ENCODE assay signal across 24 cellular contexts in genomic region chr2:10763461-10763800, GRCh38. TPM values are rescaled to one million over a fixed set of nuclear protein-coding genes. Genes with fewer than 3 reads are reported as not detected.
A peak's percentile ranks its signal among the peaks of the same experiment; 100 is the strongest.
DNase-seq lines count a peak whose midpoint lies in the region; ATAC-seq, FAIRE-seq and TF ChIP-seq lines count a peak whose summit lies in the region.
"Had no signal": no experiment of that assay in that cellular context is flagged by ENCODE, and none has a peak within 500 bp of the region (broad histone marks: within the 10 kb centered on the region; RNA-seq: fewer than 3 reads in every experiment).

No MANE protein-coding gene starts in this region.

- peaks cover 3% of the 10 kb centered on the region for H3K4me1 Mint-ChIP-seq in type B pancreatic cell (ENCODE audit: unreplicated experiment)
- H3K4me1 Mint-ChIP-seq: CD4-positive, CD25-positive, alpha-beta regulatory T cell; CD8-positive, alpha-beta memory T cell had no signal

- CTCF ChIA-PET in K562 (lab: Yijun Ruan, JAX; ENCODE audit: low intra/inter-chr PET ratio) = no interaction called here

- POLR2A ChIA-PET in K562 (lab: Yijun Ruan, JAX) = no interaction called here

- no peak overlapping the region; a peak in 2 of 4 replicates for H3K9ac ChIP-seq in K562 (ENCODE audit: insufficient read depth in 1 of 2, low read depth in 2 of 2, low read length in 2 of 2)

- H3K36me3 ChIP-seq in K562 (ENCODE audit: control insufficient read depth, insufficient read depth, low read length) (no peaks in the 10 kb centered on the region), mucosa of descending colon (ENCODE audit: low read depth) (no peaks in the 10 kb centered on the region)

- no peak for FAIRE-seq in K562 (lab: Jason Lieb, UNC)
- no peak for FAIRE-seq in D721Med (lab: Jason Lieb, UNC)
- FAIRE-seq: A549, GM12892, GM18507, H54, HTR-8/SVneo had no signal

- no peak for TF ChIP-seq RAD21 in K562 (CRISPR knock-in tag; conservative IDR thresholded peaks at IDR 0.05 in 1 of 2, IDR thresholded peaks at IDR 0.05 in 1 of 2)

- in situ Hi-C loops in K562 (cut with MboI) = no loop called here

- H3K36me3 Mint-ChIP-seq in type B pancreatic cell = no peaks in the 10 kb centered on the region
- H3K36me3 Mint-ChIP-seq: CD4-positive, CD25-positive, alpha-beta regulatory T cell; CD8-positive, alpha-beta memory T cell; IgD-negative memory B cell had no signal

- H2AFZ ChIP-seq in K562 (ENCODE audit: low read depth, low read length) = no peak overlapping the region

- H3K4me3 Mint-ChIP-seq in type B pancreatic cell = no peak overlapping the region
- H3K4me3 Mint-ChIP-seq: CD4-positive, CD25-positive, alpha-beta regulatory T cell; CD8-positive, alpha-beta memory T cell; IgD-negative memory B cell had no signal

- no peaks in the 10 kb centered on the region for H3K27me3 Mint-ChIP-seq in type B pancreatic cell
- H3K27me3 Mint-ChIP-seq: CD4-positive, CD25-positive, alpha-beta regulatory T cell; IgD-negative memory B cell had no signal

- no TSS peak for BruUV-seq in K562 (replicated peaks; lab: Mats Ljungman, UMichigan)

- 0 out of 2 replicates have a peak overlapping the region, but pooled peaks have one; percentile 71 for H3K4me2 ChIP-seq in K562 (ENCODE audit: insufficient read depth, low read length)

- H3K4me1 ChIP-seq in right cardiac atrium (ENCODE audit: control insufficient read depth, insufficient read depth, low read length) (no peaks in the 10 kb centered on the region), K562 (replicated peaks in 1 of 2; ENCODE audit: control insufficient read depth in 2 of 2, insufficient read depth in 2 of 2, low read length in 2 of 2) (peaks cover 6 to 8% of the 10 kb centered on the region in 2 experiments; a peak in 3 of 5 replicates), mucosa of descending colon (ENCODE audit: low read depth) (peaks cover 14% of the 10 kb centered on the region)
- H3K4me1 ChIP-seq: A549 had no signal

- TF ChIP-seq CTCF in K562 (IDR thresholded peaks at IDR 0.05 in 2 of 3, conservative IDR thresholded peaks at IDR 0.05 in 1 of 3; ENCODE audit: insufficient read depth in 2 of 3, low read depth in 1 of 3, low read length in 3 of 3) (no peak), mucosa of descending colon (IDR thresholded peaks at IDR 0.05) (no peak), type B pancreatic cell (conservative IDR thresholded peaks at IDR 0.05) (no peak), D721Med (IDR thresholded peaks at IDR 0.05; ENCODE audit: insufficient read depth, missing control alignments) (no peak)

- no peaks in the 10 kb centered on the region for H3K79me2 ChIP-seq in K562 (ENCODE audit: control insufficient read depth, insufficient read depth, low read length)

- intact Hi-C loops in right cardiac atrium (cut with DNase I) (no loop called here), left cardiac atrium (cut with DNase I) (no loop called here), K562 (cut with micrococcal nuclease) (no loop called here), mucosa of descending colon (cut with DNase I, micrococcal nuclease) (no loop called here)

- no peak overlapping the region for H3K27ac ChIP-seq in right cardiac atrium (ENCODE audit: low read length)
- H3K27ac ChIP-seq in K562 (ENCODE audit: extremely low read depth, low read depth, low read length) = no peak overlapping the region
- H3K27ac ChIP-seq: 22Rv1 had no signal

- H3K4me3 ChIP-seq in right cardiac atrium (ENCODE audit: low read length) (no peak overlapping the region), K562 (no peak overlapping the region), mucosa of descending colon (no peak overlapping the region)
- H3K4me3 ChIP-seq: A549 had no signal

- no peak for TF ChIP-seq POLR2A in K562 (conservative IDR thresholded peaks at IDR 0.05)

- H4K20me1 ChIP-seq in K562 (replicated peaks; ENCODE audit: control insufficient read depth, insufficient read depth, low read length) = no peaks in the 10 kb centered on the region

- H3K27me3 ChIP-seq in right cardiac atrium (ENCODE audit: control insufficient read depth, insufficient read depth) (no peaks in the 10 kb centered on the region), K562 (ENCODE audit: control insufficient read depth in 2 of 2, insufficient read depth in 2 of 2, low read length in 2 of 2) (peaks cover 19 to 69% of the 10 kb centered on the region in 2 experiments; a peak in 4 of 5 replicates)

- H3K9me1 ChIP-seq in K562 (ENCODE audit: control insufficient read depth, insufficient read depth, low read length) = no peaks in the 10 kb centered on the region

- H3K9me3 Mint-ChIP-seq in type B pancreatic cell = no peaks in the 10 kb centered on the region
- H3K9me3 Mint-ChIP-seq: CD4-positive, CD25-positive, alpha-beta regulatory T cell; IgD-negative memory B cell had no signal

- peak in 2 of 3 donors; percentile 28 to 31 for DNase-seq in right cardiac atrium
- no peak for DNase-seq in left cardiac atrium
- no peak for DNase-seq in K562 (ENCODE audit: extremely low read depth in 1 of 4, low spot score in 3 of 4)
- peak in 2 of 3 donors; percentile 20 to 39 for DNase-seq in mucosa of descending colon
- DNase-seq in type B pancreatic cell (ENCODE audit: extremely low spot score, unreplicated experiment) = no peak
- DNase-seq in T1000 (lab: John Stamatoyannopoulos, UW) = no peak
- no peak for DNase-seq in D721Med (ENCODE audit: insufficient read length, low spot score)
- DNase-seq: AML-193; CD4-positive, CD25-positive, alpha-beta regulatory T cell; CD8-positive, alpha-beta memory T cell; COR-L47; DMS153; DMS79; GDM1; HCEC 1CT; KG1 had no signal

- 69% methylated on average over 9 of the region's 9 CpGs for WGBS in right cardiac atrium
- WGBS in K562 (ENCODE audit: insufficient coverage, low coverage, missing lambda C conversion rate) = 13% methylated on average over 9 of the region's 9 CpGs

- no peak for TF ChIP-seq EP300 in K562 (IDR thresholded peaks at IDR 0.05; ENCODE audit: low read length)

- no peak for ATAC-seq in right cardiac atrium
- ATAC-seq in left cardiac atrium = no peak
- no peak for ATAC-seq in K562
- ATAC-seq in mucosa of descending colon = no peak
- ATAC-seq in HG02642 (IDR thresholded peaks at IDR 0.05; ENCODE audit: poor library complexity, unreplicated experiment) = no peak

- H3K9me3 ChIP-seq in right cardiac atrium (ENCODE audit: control insufficient read depth, low read length) (no peaks in the 10 kb centered on the region), K562 (replicated peaks; ENCODE audit: control insufficient read depth, insufficient read depth, low read depth, low read length) (no peaks in the 10 kb centered on the region), mucosa of descending colon (no peaks in the 10 kb centered on the region)
- H3K9me3 ChIP-seq: A549 had no signal

- H3K27ac Mint-ChIP-seq in type B pancreatic cell = peak overlapping the region; percentile 55
- H3K27ac Mint-ChIP-seq: CD4-positive, CD25-positive, alpha-beta regulatory T cell; IgD-negative memory B cell had no signal

TF ChIP-seq in K562, 482 proteins besides CTCF, POLR2A, EP300 and RAD21 (continues in another document):
- TF ChIP-seq SREBF2 (CRISPR knock-in tag; IDR thresholded peaks at IDR 0.05) = no peak

RNA-seq across cellular contexts. Expression of gene ATP6V1C2, which starts 42.0 kb away (rescaled TPM):
- total RNA-seq in right cardiac atrium (under 1 TPM in 2 of 4 donors, not detected in 2; 0.09 to 0.36 TPM), left cardiac atrium (under 1 TPM; 0.18 to 0.47 TPM), K562 (2014; rRNA removed) (not detected in 2 replicates), K562 (2014; rRNA removed; fragmentation: Illumina TruSeq; extraction: Trizol) (not detected in 2 replicates), K562 (2015; rRNA removed; fragmentation: Illumina TruSeq; extraction: Trizol) (not detected in 2 replicates), K562 (2021) (0.09 TPM in 1 of 2 replicates, not detected in the other), mucosa of descending colon (1 to 10 TPM in 2 of 3 donors, under 1 TPM in 1; 0.57 to 3.8 (median 1.0) TPM), type B pancreatic cell (ENCODE audit: low replicate concordance) (0.93 and 1.1 TPM in 2 replicates)
- polyA plus RNA-seq in right cardiac atrium (0.52 TPM), K562 (2011; rRNA removed) (0.04 and 0.10 TPM in 2 replicates), K562 (2014; fragmentation: Illumina TruSeq; extraction: Trizol) (not detected in 2 replicates), K562 (2014; fragmentation: Nextera tagmentation; extraction: Ambion mirVana) (under 1 TPM; 0.28 to 0.31 TPM), K562 (2014; rRNA removed) (0.01 and 0.13 TPM in 2 replicates)
- 0.16 TPM in 1 of 2 replicates, not detected in the other for total RNA-seq in K562 (2011; cell fraction: chromatin; rRNA removed; ENCODE audit: low replicate concordance)
- not detected in 2 replicates for total RNA-seq in K562 (2011; cell fraction: nucleolus; rRNA removed)
- total RNA-seq in K562 (2011; cell fraction: nucleoplasm; rRNA removed) = not detected in 2 replicates
- polyA plus RNA-seq in K562 (2011; cell fraction: cytosol; rRNA removed) = not detected in 2 replicates
- 0.17 and 0.27 TPM in 2 replicates for polyA plus RNA-seq in K562 (2011; cell fraction: nucleus; rRNA removed)
- polyA plus RNA-seq in K562 (2012) = 1.0 and 1.5 TPM in 2 replicates
- not detected in 2 replicates for polyA minus RNA-seq in K562 (2011; rRNA and poly(A)+ RNA removed)
- 3.1 TPM in 1 of 2 replicates, not detected in the other for polyA minus RNA-seq in K562 (2011; cell fraction: cytosol; rRNA and poly(A)+ RNA removed)
- polyA minus RNA-seq in K562 (2011; cell fraction: nucleus; rRNA and poly(A)+ RNA removed) = 0.40 TPM in 1 of 2 replicates, not detected in the other
- total RNA-seq: CD4-positive, CD25-positive, alpha-beta regulatory T cell had no signal

RNA-seq across cellular contexts. Expression of gene PDIA6, which starts 49.2 kb away (rescaled TPM):
- total RNA-seq in right cardiac atrium (100 to 1,000 TPM in 3 of 4 donors, 10 to 100 TPM in 1; 86.7 to 148 (median 133) TPM), left cardiac atrium (100 to 1,000 TPM; 149 to 157 TPM), K562 (2014; rRNA removed) (171 and 185 TPM in 2 replicates), K562 (2014; rRNA removed; fragmentation: Illumina TruSeq; extraction: Trizol) (226 and 229 TPM in 2 replicates), K562 (2015; rRNA removed; fragmentation: Illumina TruSeq; extraction: Trizol) (226 and 233 TPM in 2 replicates), K562 (2021) (196 and 198 TPM in 2 replicates), mucosa of descending colon (100 to 1,000 TPM; 121 to 168 (median 126) TPM), type B pancreatic cell (ENCODE audit: low replicate concordance) (208 and 281 TPM in 2 replicates)
- polyA plus RNA-seq in right cardiac atrium (75.7 TPM), K562 (2011; rRNA removed) (184 and 234 TPM in 2 replicates), K562 (2014; fragmentation: Illumina TruSeq; extraction: Trizol) (218 and 268 TPM in 2 replicates), K562 (2014; fragmentation: Nextera tagmentation; extraction: Ambion mirVana) (100 to 1,000 TPM; 166 to 257 TPM), K562 (2014; rRNA removed) (189 and 200 TPM in 2 replicates)
- 169 and 243 TPM in 2 replicates for total RNA-seq in K562 (2011; cell fraction: chromatin; rRNA removed; ENCODE audit: low replicate concordance)
- total RNA-seq in K562 (2011; cell fraction: nucleolus; rRNA removed) = 249 and 253 TPM in 2 replicates
- total RNA-seq in K562 (2011; cell fraction: nucleoplasm; rRNA removed) = 314 and 381 TPM in 2 replicates
- 78.8 and 175 TPM in 2 replicates for polyA plus RNA-seq in K562 (2011; cell fraction: cytosol; rRNA removed)
- polyA plus RNA-seq in K562 (2011; cell fraction: nucleus; rRNA removed) = 44.2 and 80.3 TPM in 2 replicates
- polyA plus RNA-seq in K562 (2012) = 231 and 241 TPM in 2 replicates
- 211 and 234 TPM in 2 replicates for polyA minus RNA-seq in K562 (2011; rRNA and poly(A)+ RNA removed)
- polyA minus RNA-seq in K562 (2011; cell fraction: cytosol; rRNA and poly(A)+ RNA removed) = 74.0 and 79.4 TPM in 2 replicates
- 19.8 and 37.5 TPM in 2 replicates for polyA minus RNA-seq in K562 (2011; cell fraction: nucleus; rRNA and poly(A)+ RNA removed)

Comparison
In these comparisons a context has a peak if more than half of its experiments do, and no peak if none do; other contexts are left out.
1. DNase-seq: peak in right cardiac atrium (2 of 3) and mucosa of descending colon (2 of 3); none in left cardiac atrium (single experiment), K562 (0 of 4), type B pancreatic cell (single experiment), T1000 (single experiment) and D721Med (single experiment).